19 cellular contexts compared by ENCODE assay signal in the genomic region with DNA sequence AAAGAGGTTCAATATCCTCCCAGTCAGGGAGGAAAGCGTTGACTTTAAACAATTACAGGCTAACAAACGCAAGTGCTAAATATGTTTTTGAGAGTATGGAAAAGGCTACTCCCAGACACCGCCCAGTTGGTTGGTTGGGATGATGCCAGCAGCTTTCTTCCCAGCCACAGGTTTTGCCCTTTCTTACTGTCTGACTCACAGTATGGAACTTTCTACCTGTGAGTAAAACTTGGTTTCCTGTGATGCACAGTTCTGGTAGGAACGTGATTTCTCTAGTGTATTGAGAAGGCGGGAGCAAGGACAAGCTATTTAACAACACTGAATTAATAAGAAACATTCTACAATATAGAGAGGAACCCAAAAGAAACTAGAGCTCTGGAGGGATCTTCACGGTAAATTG.
A peak's percentile ranks its signal among the peaks of the same experiment; 100 is the strongest.
DNase-seq lines count a peak whose midpoint lies in the region; FAIRE-seq and TF ChIP-seq lines count a peak whose summit lies in the region.
"Had no signal": no experiment of that assay in that cellular context is flagged by ENCODE, and none has a peak within 500 bp of the region (broad histone marks: within the 10 kb centered on the region; RNA-seq: fewer than 3 reads in every experiment).

No MANE protein-coding gene starts in this region.

- H2AFZ ChIP-seq in OCI-LY1 (ENCODE audit: low read length): 0 out of 2 replicates have a peak overlapping the region, but pooled peaks have one; percentile 57
- H2AFZ ChIP-seq: PC-9 had no signal

- DNase-seq in ELR (ENCODE audit: low read depth) (peak; percentile 5), bronchial epithelial cell (ENCODE audit: low read depth) (peak; percentile 65), kidney tubule cell (ENCODE audit: low spot score) (peak; percentile 60), SHP77 treated with DMSO at 0.1 percent for 48 hours (lab: John Stamatoyannopoulos, UW) (no peak), NCI-H82 (lab: John Stamatoyannopoulos, UW) (no peak), tibial artery (no peak), NCI-H1930 (lab: John Stamatoyannopoulos, UW) (no peak)
- DNase-seq: CD4-positive, alpha-beta memory T cell; DMS153; NCI-H1417 treated with DMSO at 0.1 percent for 48 hours; NCI-H187 treated with DMSO at 0.1 percent for 48 hours; NCI-H446; NCI-H526 treated with DMSO at 0.1 percent for 48 hours; PC-9 had no signal

- peaks cover 4% of the 10 kb centered on the region; the same call in 1 of the 2 replicates for H3F3A ChIP-seq in OCI-LY1 (ENCODE audit: insufficient read depth, low read length)

- TF ChIP-seq CTCF in OCI-LY1 (IDR thresholded peaks at IDR 0.05; ENCODE audit: low read length) (no peak), bronchial epithelial cell (IDR thresholded peaks at IDR 0.05; ENCODE audit: insufficient read depth, low read length, severe bottlenecking) (no peak), tibial artery (IDR thresholded peaks at IDR 0.05) (no peak)

- H3K4me3 ChIP-seq in OCI-LY1 (ENCODE audit: low read depth, low read length, poor library complexity, severe bottlenecking): no peak overlapping the region
- no peak overlapping the region for H3K4me3 ChIP-seq in bronchial epithelial cell (ENCODE audit: low read depth, low read length)
- H3K4me3 ChIP-seq in tibial artery: no peak overlapping the region
- H3K4me3 ChIP-seq: A549, GM12878, PC-9 had no signal

- no peaks in the 10 kb centered on the region for H4K20me1 ChIP-seq in OCI-LY1 (ENCODE audit: insufficient read depth, low read length)

- H3K9me3 ChIP-seq in OCI-LY1 (ENCODE audit: low read length): no peaks in the 10 kb centered on the region; the same call in 1 of the 2 replicates
- H3K9me3 ChIP-seq in tibial artery: no peaks in the 10 kb centered on the region
- H3K9me3 ChIP-seq: A549 had no signal

- H3K36me3 ChIP-seq in OCI-LY1 (ENCODE audit: insufficient read depth, low read length) (no peaks in the 10 kb centered on the region), bronchial epithelial cell (ENCODE audit: control insufficient read depth, insufficient read depth, low read length) (no peaks in the 10 kb centered on the region), tibial artery (no peaks in the 10 kb centered on the region)

- H3K4me2 ChIP-seq in OCI-LY1 (ENCODE audit: low read length): no peak overlapping the region
- H3K4me2 ChIP-seq: A549, KMS-11, PC-9 had no signal

- no peak for FAIRE-seq in bronchial epithelial cell (lab: Jason Lieb, UNC)
- FAIRE-seq: A549, GM12878, H1 had no signal

- intact Hi-C loops in tibial artery (cut with DNase I; ENCODE audit: low total_unique reads): no loop called here

- H3K9ac ChIP-seq in OCI-LY1 (ENCODE audit: low read length): no peak overlapping the region
- H3K9ac ChIP-seq: KMS-11 had no signal

- H3K4me1 ChIP-seq in OCI-LY1 (ENCODE audit: insufficient read depth, low read length, severe bottlenecking) (peaks cover 14% of the 10 kb centered on the region), tibial artery (no peaks in the 10 kb centered on the region)
- H3K4me1 ChIP-seq: A549 had no signal

- H3K9me2 ChIP-seq in OCI-LY1 (ENCODE audit: low read depth, low read length): no peaks in the 10 kb centered on the region

- no peaks in the 10 kb centered on the region for H3K27me3 ChIP-seq in OCI-LY1 (ENCODE audit: insufficient read depth, low read length)
- H3K27me3 ChIP-seq in bronchial epithelial cell (ENCODE audit: control insufficient read depth, insufficient read depth, low read length): no peaks in the 10 kb centered on the region
- H3K27me3 ChIP-seq in tibial artery: no peaks in the 10 kb centered on the region

- no peak overlapping the region for H3K27ac ChIP-seq in OCI-LY1 (ENCODE audit: low read depth, low read length, poor library complexity, severe bottlenecking)
- no peak overlapping the region for H3K27ac ChIP-seq in tibial artery
- H3K27ac ChIP-seq: A549, KMS-11, PC-9 had no signal

- no peaks in the 10 kb centered on the region; the same call in 1 of the 2 replicates for H3K79me2 ChIP-seq in OCI-LY1 (ENCODE audit: insufficient read depth, low read length)

Comparison
In these comparisons a context has a peak if more than half of its experiments do, and no peak if none do; other contexts are left out.
1. DNase-seq: peak in ELR (single experiment), bronchial epithelial cell (single experiment) and kidney tubule cell (single experiment); none in SHP77 treated with DMSO at 0.1 percent for 48 hours (single experiment), NCI-H82 (single experiment), tibial artery (0 of 2) and NCI-H1930 (0 of 2).